Comparison of ENCODE assay signal across 8 cellular contexts in the genomic region with DNA sequence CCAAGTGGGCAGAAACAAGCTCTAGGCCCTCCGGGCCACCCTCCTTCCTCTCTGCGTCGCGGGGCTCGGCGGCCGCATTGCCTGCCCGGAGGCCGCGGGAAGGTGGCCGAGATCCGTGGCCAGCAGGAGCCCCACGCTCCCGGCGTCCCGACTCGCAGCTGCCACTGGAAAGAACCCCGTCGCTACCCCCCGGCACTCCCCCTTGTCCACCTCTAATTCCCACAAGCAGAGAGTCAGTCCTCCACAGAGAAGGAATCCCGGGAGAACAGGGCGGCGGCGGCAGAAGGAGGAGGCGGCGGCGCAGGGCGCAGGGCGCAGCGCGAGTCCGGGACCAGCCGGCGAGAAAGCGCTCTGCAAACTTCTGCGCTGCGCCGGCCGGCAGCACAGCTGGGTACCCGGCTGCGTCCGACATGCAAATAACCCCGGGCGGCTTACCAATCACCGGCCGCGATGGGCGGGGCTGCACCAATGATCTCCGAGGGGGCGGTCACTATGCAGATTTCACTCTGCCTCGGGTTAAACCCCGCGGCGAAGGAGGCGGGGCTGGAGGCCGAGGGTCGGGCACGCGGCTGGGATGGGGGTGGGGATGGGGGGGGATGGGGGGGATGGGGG. TPM values are rescaled to one million over a fixed set of nuclear protein-coding genes. Genes with fewer than 3 reads are reported as not detected.
DNase-seq lines count a peak whose midpoint lies in the region; ATAC-seq and TF ChIP-seq lines count a peak whose summit lies in the region.

ABTB2 (minus strand) TSS at position 365 of the 612 bp plus-strand sequence.

- H3K36me3 ChIP-seq in gastrocnemius medialis, result no peaks in the 10 kb centered on the region

- H3K4me1 ChIP-seq in gastrocnemius medialis, result peaks cover 24 to 30% of the 10 kb centered on the region in 2 donors

- in situ Hi-C loops in astrocyte of the spinal cord (cut with HindIII; ENCODE audit: low sequenced_read_pairs), result no loop called here
- in situ Hi-C loops in gastrocnemius medialis (cut with MboI; ENCODE audit: low sequenced_read_pairs in 4 of 4), result loop anchor here in 2 of 4 donors (5.0 to 25.0 kb wide), 2 partner anchors 180 to 370 kb away; no protein-coding TSS in a partner anchor

- TF ChIP-seq CTCF in 22Rv1 (IDR thresholded peaks at IDR 0.05) (no peak), astrocyte of the spinal cord (IDR thresholded peaks at IDR 0.05; ENCODE audit: low read depth, low read length) (no peak), gastrocnemius medialis (IDR thresholded peaks at IDR 0.05 in 4 of 5, conservative IDR thresholded peaks at IDR 0.05 in 1 of 5) (no peak)

- ATAC-seq in GM18517 (IDR thresholded peaks at IDR 0.05; ENCODE audit: unreplicated experiment) (peak; percentile 82), HG03025 (IDR thresholded peaks at IDR 0.05; ENCODE audit: low FRiP score, unreplicated experiment) (peak; percentile 84), gastrocnemius medialis (peak; percentile 66 to 77)

- TF ChIP-seq POLR2A in gastrocnemius medialis (IDR thresholded peaks at IDR 0.05), result peak; percentile 98 to 99

- H3K27me3 ChIP-seq in gastrocnemius medialis, result peaks cover 0 to 11% (median 0%) of the 10 kb centered on the region in 3 donors

- no peaks in the 10 kb centered on the region for H3K9me3 ChIP-seq in gastrocnemius medialis

- intact Hi-C loops in gastrocnemius medialis (cut with DNase I; ENCODE audit: low total_unique reads), result loop anchor here (1.0 to 5.0 kb wide), 7 partner anchors 11 to 560 kb away; partner anchors contain the start of genes APIP, CAT, NAT10 and PDHX

- DNase-seq in NCI-H2029 treated with DMSO at 0.1 percent for 48 hours (lab: John Stamatoyannopoulos, UW) (peak; percentile 94), T-helper 9 cell (peak; percentile 94), astrocyte of the spinal cord (ENCODE audit: low read depth, low spot score) (peak; percentile 98), iPS DF 19.7 (ENCODE audit: low read depth, low spot score) (peak; percentile 88), gastrocnemius medialis (peak; percentile 97 to 98)

- H3K27ac ChIP-seq in 22Rv1 (peak within 1 kb of the TSS; percentile 90), gastrocnemius medialis (peak within 1 kb of the TSS; percentile 90 to 96 (median 91))

- H3K4me3 ChIP-seq in astrocyte of the spinal cord (ENCODE audit: low read depth, low read length), result peak within 1 kb of the TSS; percentile 66
- H3K4me3 ChIP-seq in gastrocnemius medialis, result peak within 1 kb of the TSS; percentile 69 to 93 (median 79)

RNA-seq across cellular contexts. Expression of gene ABTB2, which starts in this region (rescaled TPM):
- 10 to 100 TPM in 2 of 4 donors, 1 to 10 TPM in 2; 8.8 to 30.7 (median 12.2) TPM for total RNA-seq in gastrocnemius medialis

Comparison
In these comparisons a context has a peak if more than half of its experiments do, and no peak if none do; other contexts are left out.
1. Peak in every context shown above with its lines: DNase-seq, ATAC-seq, H3K4me3 ChIP-seq and H3K27ac ChIP-seq.